ENCODE assay signal across 19 cellular contexts in the genomic region with DNA sequence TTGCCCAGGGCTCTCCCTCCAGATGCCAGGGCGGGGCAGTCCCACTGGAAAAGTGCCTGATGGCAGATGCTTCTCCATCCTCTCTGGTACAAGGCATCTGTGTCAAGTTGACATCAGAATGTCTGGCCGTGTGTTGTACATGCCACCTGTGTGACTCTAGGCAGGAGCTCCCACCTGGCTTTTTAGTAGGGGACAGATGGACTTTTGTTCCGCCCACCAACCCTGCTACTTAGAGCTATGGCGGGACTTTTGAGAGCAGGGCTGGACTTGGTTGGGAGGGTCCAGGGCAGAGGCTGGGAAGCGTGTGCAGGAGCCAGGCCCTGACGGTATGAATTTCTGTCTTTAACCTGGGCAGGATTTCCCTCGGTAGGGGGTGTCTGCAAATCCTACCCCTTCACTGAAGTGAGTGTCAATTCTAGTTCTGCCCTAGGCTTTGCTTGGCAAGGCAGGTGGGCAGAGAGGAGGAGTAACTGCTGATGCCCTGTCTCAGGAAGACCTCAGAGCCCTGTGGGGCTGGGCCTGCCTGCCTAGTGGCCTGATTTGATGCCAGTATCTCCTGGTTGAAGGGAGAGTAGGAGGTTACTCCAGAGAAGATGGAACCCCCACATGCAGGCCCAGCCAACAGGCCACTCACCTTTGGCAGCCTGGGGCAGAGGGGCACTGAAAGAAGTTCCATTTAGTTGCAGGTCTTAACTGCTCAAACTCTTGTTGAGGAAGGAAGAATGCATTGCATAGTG.
DNase-seq lines count a peak whose midpoint lies in the region; TF ChIP-seq lines count a peak whose summit lies in the region.
"Had no signal": no experiment of that assay in that cellular context is flagged by ENCODE, and none has a peak within 500 bp of the region (broad histone marks: within the 10 kb centered on the region; RNA-seq: fewer than 3 reads in every experiment).

No MANE protein-coding gene starts in this region.

- H3K27me3 ChIP-seq in stomach = peaks cover 0 to 21% (median 0%) of the 10 kb centered on the region in 3 donors
- H3K27me3 ChIP-seq in A673 (replicated peaks; ENCODE audit: insufficient read depth, low read depth, low read length, poor library complexity) = no peaks in the 10 kb centered on the region
- H3K27me3 ChIP-seq: MG63 had no signal

- in situ Hi-C loops in GM13976 (cut with MboI; ENCODE audit: low sequenced_read_pairs, unreplicated experiment) = no loop called here

- CTCF ChIA-PET in A673 (lab: Charles Lee) = no interaction called here

- no TSS peak for BruUV-seq in A673 (replicated peaks; lab: Mats Ljungman, UMichigan)

- H3K4me1 ChIP-seq in stomach = peaks cover 0 to under 1% (median 0%) of the 10 kb centered on the region in 4 donors
- no peaks in the 10 kb centered on the region for H3K4me1 ChIP-seq in A673 (ENCODE audit: insufficient read depth, low read length, poor library complexity, severe bottlenecking)

- 68 to 92% (median 81%) methylated on average over 4 to 7 of the region's 7 CpGs for WGBS in stomach, 5 donors

- H3K36me3 ChIP-seq in stomach (no peaks in the 10 kb centered on the region), A673 (ENCODE audit: insufficient read depth, low read length, poor library complexity, severe bottlenecking) (no peaks in the 10 kb centered on the region)
- H3K36me3 ChIP-seq: MG63 had no signal

- TF ChIP-seq CTCF in mesothelial cell of epicardium (IDR thresholded peaks at IDR 0.05; ENCODE audit: unreplicated experiment) = no peak
- TF ChIP-seq CTCF in stomach (IDR thresholded peaks at IDR 0.05) = no peak
- TF ChIP-seq CTCF in GM13976 (IDR thresholded peaks at IDR 0.05; ENCODE audit: borderline replicate concordance, control extremely low read depth, extremely low read depth, insufficient read depth, missing control alignments) = no peak
- no peak for TF ChIP-seq CTCF in A673 (conservative IDR thresholded peaks at IDR 0.05; ENCODE audit: low read depth, low read length)

- TF ChIP-seq EP300 in stomach (IDR thresholded peaks at IDR 0.05) = no peak

- H3K9me3 ChIP-seq in stomach (peaks cover 0 to 14% (median 3%) of the 10 kb centered on the region in 4 donors), A673 (ENCODE audit: low read depth, low read length, poor library complexity, severe bottlenecking) (no peaks in the 10 kb centered on the region)
- H3K9me3 ChIP-seq: MG63 had no signal

- H3K4me3 Mint-ChIP-seq in mesothelial cell of epicardium = no peak overlapping the region
- H3K4me3 Mint-ChIP-seq: CD14-positive monocyte had no signal

- H3K27me3 Mint-ChIP-seq in mesothelial cell of epicardium (ENCODE audit: low read depth) = no peaks in the 10 kb centered on the region

- H3K36me3 Mint-ChIP-seq in mesothelial cell of epicardium = no peaks in the 10 kb centered on the region
- H3K36me3 Mint-ChIP-seq: CD14-positive monocyte had no signal

- no peak overlapping the region for H3K27ac ChIP-seq in stomach
- no peak overlapping the region for H3K27ac ChIP-seq in A673 (ENCODE audit: low read depth, low read length, poor library complexity, severe bottlenecking)

- POLR2A ChIA-PET in A673 (lab: Charles Lee; ENCODE audit: low non-redundant PET) = no interaction called here

- intact Hi-C loops in stomach (cut with DNase I; ENCODE audit: low total_unique reads) (loop anchor here (10.0 kb wide), 1 partner anchor 159 kb away; no protein-coding TSS in a partner anchor), A673 (cut with micrococcal nuclease; ENCODE audit: unreplicated experiment) (no loop called here)

- peaks cover 12% of the 10 kb centered on the region for H3K4me1 Mint-ChIP-seq in mesothelial cell of epicardium
- H3K4me1 Mint-ChIP-seq: CD14-positive monocyte had no signal

- TF ChIP-seq POLR2A in stomach (IDR thresholded peaks at IDR 0.05) = no peak

- peak overlapping the region; percentile 82 for H3K27ac Mint-ChIP-seq in mesothelial cell of epicardium
- H3K27ac Mint-ChIP-seq: CD14-positive monocyte had no signal

- DNase-seq in NCI-H1694 (lab: John Stamatoyannopoulos, UW) (peak; percentile 82), NCI-H69 (lab: John Stamatoyannopoulos, UW) (peak; percentile 72), mesothelial cell of epicardium (ENCODE audit: low spot score in 2 of 2, unreplicated experiment in 2 of 2) (peak in 1 of 2 experiments; percentile 20), stomach (peak; percentile 21), GM13976 (ENCODE audit: low spot score) (no peak), A172 (ENCODE audit: low spot score) (no peak), A673 (ENCODE audit: low spot score) (no peak)
- DNase-seq: ACHN; AML-193; EL; Karpas-422; MG63; NCI-H1092; NCI-H146; NCI-H345; NK-92 treated with Interleukin-12 subunit alpha and Interleukin-12 subunit beta, amount 100 ng/mL, for 24 hours; RPMI8226; SIG-M5 had no signal

- H3K4me3 ChIP-seq in stomach = no peak overlapping the region
- H3K4me3 ChIP-seq in A673 (ENCODE audit: low read depth, low read length, poor library complexity, severe bottlenecking) = no peak overlapping the region
- H3K4me3 ChIP-seq: MG63 had no signal

- H3K9me3 Mint-ChIP-seq in mesothelial cell of epicardium = peaks cover 5% of the 10 kb centered on the region

Comparison
In these comparisons a context has a peak if more than half of its experiments do, and no peak if none do; other contexts are left out.
1. DNase-seq: peak in NCI-H1694 (single experiment), NCI-H69 (single experiment) and stomach (single experiment); none in GM13976 (single experiment), A172 (single experiment) and A673 (single experiment).